ENCODE assay signal across 25 cellular contexts in the genomic region with DNA sequence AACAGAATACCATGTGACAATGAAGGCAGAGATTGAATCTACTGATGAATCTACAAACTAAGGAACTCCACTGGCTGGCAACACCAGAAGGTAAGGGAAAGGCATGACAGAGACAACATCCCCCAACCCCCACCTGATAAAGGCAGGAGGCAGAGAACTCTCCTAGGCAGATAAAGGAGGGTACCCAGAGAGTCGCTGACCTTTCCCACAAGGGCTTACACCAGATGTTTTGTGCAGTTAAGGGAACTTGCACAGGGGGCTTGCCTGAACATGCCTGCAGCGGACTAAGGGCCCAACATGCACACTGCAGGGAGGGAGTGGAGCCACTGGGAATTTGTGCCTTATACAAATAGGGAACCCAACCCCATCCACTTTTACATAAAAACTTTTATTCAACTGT.
DNase-seq lines count a peak whose midpoint lies in the region; ATAC-seq, FAIRE-seq and TF ChIP-seq lines count a peak whose summit lies in the region.
"Had no signal": no experiment of that assay in that cellular context is flagged by ENCODE, and none has a peak within 500 bp of the region (broad histone marks: within the 10 kb centered on the region; RNA-seq: fewer than 3 reads in every experiment).

No MANE protein-coding gene starts in this region.

- H3K14ac ChIP-seq in H1 (ENCODE audit: insufficient read length): no peak overlapping the region

- H3K4me2 ChIP-seq in H1 (ENCODE audit: insufficient read depth in 1 of 2, low read depth in 2 of 2, low read length in 2 of 2): no peak overlapping the region
- H3K4me2 ChIP-seq in smooth muscle cell: no peak overlapping the region
- H3K4me2 ChIP-seq: KMS-11 had no signal

- H3K4me3 Mint-ChIP-seq in nephron progenitor cell (no peak overlapping the region), WTC11 (no peak overlapping the region)
- H3K4me3 Mint-ChIP-seq: CD4-positive, CD25-positive, alpha-beta regulatory T cell; HFFc6 had no signal

- no peak for TF ChIP-seq POLR2A in H1 (IDR thresholded peaks at IDR 0.05; ENCODE audit: control extremely low read depth in 1 of 2, low read depth in 2 of 2, low read length in 2 of 2)

- H3F3A ChIP-seq in smooth muscle cell (ENCODE audit: low read depth): no peaks in the 10 kb centered on the region

- H3K36me3 Mint-ChIP-seq in nephron progenitor cell (ENCODE audit: low read depth): no peaks in the 10 kb centered on the region
- H3K36me3 Mint-ChIP-seq in WTC11: peaks cover 36% of the 10 kb centered on the region
- H3K36me3 Mint-ChIP-seq: CD4-positive, CD25-positive, alpha-beta regulatory T cell had no signal

- no peak overlapping the region for H3K18ac ChIP-seq in H1 (ENCODE audit: extremely low read depth, low read length)

- no peak overlapping the region for H3K4ac ChIP-seq in H1 (replicated peaks; ENCODE audit: insufficient read length, low read depth, low read length)

- TF ChIP-seq RAD21 in H1 (IDR thresholded peaks at IDR 0.05 in 1 of 2, conservative IDR thresholded peaks at IDR 0.05 in 1 of 2; ENCODE audit: low read depth in 2 of 2, low read length in 2 of 2): no peak

- no peaks in the 10 kb centered on the region for H4K20me1 ChIP-seq in H1 (replicated peaks in 1 of 2; ENCODE audit: control insufficient read depth in 1 of 2, insufficient read depth in 2 of 2, low read length in 2 of 2)
- H4K20me1 ChIP-seq in smooth muscle cell (ENCODE audit: low read depth): no peaks in the 10 kb centered on the region

- POLR2A ChIA-PET in H1 (lab: Charles Lee; ENCODE audit: partially characterized antibody) (no interaction called here), WTC11 (lab: Charles Lee) (no interaction called here)

- H3K9me3 ChIP-seq in H1 (ENCODE audit: insufficient read depth in 2 of 2, low read depth in 1 of 2, low read length in 1 of 2) (0 out of 4 replicates have a peak, but pooled peaks cover 0 to 2% of the 10 kb centered on the region in 2 experiments), smooth muscle cell (replicated peaks; ENCODE audit: low read depth) (no peaks in the 10 kb centered on the region)

- no peaks in the 10 kb centered on the region for H3K23me2 ChIP-seq in H1 (ENCODE audit: low read depth, low read length)

- no peak for TF ChIP-seq EP300 in H1 (IDR thresholded peaks at IDR 0.05; ENCODE audit: borderline replicate concordance in 1 of 2, low read depth in 2 of 2, low read length in 2 of 2)

- H2BK15ac ChIP-seq in H1 (ENCODE audit: low read length): no peak overlapping the region

- FAIRE-seq in H1 (lab: Jason Lieb, UNC): no peak
- FAIRE-seq: G401.6, HepG2 had no signal

- H3K9me3 Mint-ChIP-seq in nephron progenitor cell: no peaks in the 10 kb centered on the region
- H3K9me3 Mint-ChIP-seq in WTC11: peaks cover 51% of the 10 kb centered on the region

- no peak overlapping the region for H3K56ac ChIP-seq in H1 (replicated peaks; ENCODE audit: insufficient read length, low read depth, low read length)

- no peak overlapping the region for H4K91ac ChIP-seq in H1 (replicated peaks; ENCODE audit: insufficient read length, low read length)

- 95% methylated on average over 2 of the region's 2 CpGs; no CpG with 5 or more reads in 1 of the 2 experiments for WGBS in H1 (ENCODE audit: extremely low coverage in 1 of 2, insufficient coverage in 1 of 2, insufficient read length in 1 of 2, insufficient replicate concordance in 2 of 2, low coverage in 1 of 2, low lambda C conversion rate in 2 of 2, missing lambda C conversion rate in 1 of 2), 2 experiments
- 100% methylated on average over 2 of the region's 2 CpGs for WGBS in smooth muscle cell (ENCODE audit: low lambda C conversion rate)

- no peaks in the 10 kb centered on the region for H3K79me2 ChIP-seq in H1 (ENCODE audit: control insufficient read depth in 1 of 2, insufficient read depth in 2 of 2, low read length in 2 of 2)
- H3K79me2 ChIP-seq in smooth muscle cell (ENCODE audit: low read depth): no peaks in the 10 kb centered on the region

- no peaks in the 10 kb centered on the region for H3K79me1 ChIP-seq in H1 (ENCODE audit: low read depth, low read length)

- TF ChIP-seq CTCF in H1 (IDR thresholded peaks at IDR 0.05; ENCODE audit: control extremely low read depth in 1 of 3, insufficient read depth in 1 of 3, low read depth in 1 of 3, low read length in 3 of 3) (no peak), nephron progenitor cell (IDR thresholded peaks at IDR 0.05) (no peak), smooth muscle cell (IDR thresholded peaks at IDR 0.05; ENCODE audit: borderline replicate concordance, insufficient read depth, poor library complexity, severe bottlenecking) (no peak), WTC11 (IDR thresholded peaks at IDR 0.05) (no peak)

- DNase-seq in GDM1 (lab: John Stamatoyannopoulos, UW): peak; percentile 9
- peak; percentile 15 for DNase-seq in NAMALWA (ENCODE audit: low spot score)
- no peak for DNase-seq in H1 (ENCODE audit: low read depth in 1 of 2, low spot score in 2 of 2)
- no peak for DNase-seq in nephron progenitor cell
- DNase-seq in HuH-7 (ENCODE audit: low spot score): no peak
- no peak for DNase-seq in smooth muscle cell (lab: John Stamatoyannopoulos, UW; ENCODE audit: unreplicated experiment)
- no peak for DNase-seq in WTC11 (ENCODE audit: low spot score)
- DNase-seq: CD4-positive, CD25-positive, alpha-beta regulatory T cell; H7; HFFc6; NCI-H1105; NCI-H146; NCI-H2029 treated with DMSO at 0.1 percent for 48 hours; NCI-H2171 treated with DMSO at 0.1 percent for 48 hours; NCI-H446; NCI-H526; PC-3; RPMI8226; SHP77; SW 1271 had no signal

- H3K4me1 ChIP-seq in H1 (replicated peaks in 1 of 4; ENCODE audit: control insufficient read depth in 3 of 4, insufficient read depth in 4 of 4, low read length in 3 of 4) (no peaks in the 10 kb centered on the region), smooth muscle cell (ENCODE audit: low read depth) (peaks cover 3% of the 10 kb centered on the region)

- CTCF ChIA-PET in H1 (lab: Charles Lee; ENCODE audit: partially characterized antibody): no interaction called here
- CTCF ChIA-PET in WTC11 (lab: Charles Lee): no interaction called here

- no peak overlapping the region for H2AFZ ChIP-seq in H1 (ENCODE audit: low read length)
- H2AFZ ChIP-seq in smooth muscle cell (ENCODE audit: low read depth): no peak overlapping the region

- no peak for ATAC-seq in WTC11
- ATAC-seq: HepG2, PC-3 had no signal

- H3K4me3 ChIP-seq in H1 (ENCODE audit: extremely low read depth in 1 of 4, insufficient read depth in 2 of 4, low read depth in 3 of 4, low read length in 4 of 4) (no peak overlapping the region), smooth muscle cell (no peak overlapping the region)
- H3K4me3 ChIP-seq: SK-N-MC had no signal

- H2AK5ac ChIP-seq in H1 (ENCODE audit: low read depth, low read length): no peak overlapping the region

- H4K8ac ChIP-seq in H1 (ENCODE audit: extremely low read depth, insufficient read depth, low read length): no peak overlapping the region

- H4K5ac ChIP-seq in H1 (ENCODE audit: insufficient read length, low read depth, low read length): no peak overlapping the region

- H3K36me3 ChIP-seq in H1 (ENCODE audit: control insufficient read depth in 2 of 4, insufficient read depth in 4 of 4, low read length in 3 of 4): no peaks in the 10 kb centered on the region
- H3K36me3 ChIP-seq in smooth muscle cell (ENCODE audit: low read depth): no peaks in the 10 kb centered on the region

- 0 out of 2 replicates have a peak overlapping the region, but pooled peaks have one; percentile 12 for H2BK5ac ChIP-seq in H1 (ENCODE audit: low read depth, low read length)

- H3K23ac ChIP-seq in H1 (ENCODE audit: insufficient read length): no peak overlapping the region

- H3K27ac ChIP-seq in H1 (ENCODE audit: low read depth, low read length) (no peak overlapping the region), smooth muscle cell (ENCODE audit: low read depth) (no peak overlapping the region)
- H3K27ac ChIP-seq: HL-60, KMS-11, SK-N-MC had no signal

- no peaks in the 10 kb centered on the region for H3K27me3 ChIP-seq in H1 (replicated peaks in 1 of 4; ENCODE audit: control insufficient read depth in 3 of 4, extremely low read depth in 1 of 4, insufficient read depth in 3 of 4, low read length in 3 of 4)
- H3K27me3 ChIP-seq in smooth muscle cell (ENCODE audit: low read depth): no peaks in the 10 kb centered on the region

- H3K4me1 Mint-ChIP-seq in nephron progenitor cell (peaks cover 5% of the 10 kb centered on the region), WTC11 (no peaks in the 10 kb centered on the region)
- H3K4me1 Mint-ChIP-seq: CD4-positive, CD25-positive, alpha-beta regulatory T cell had no signal

- peak overlapping the region; percentile 79 for H3K27ac Mint-ChIP-seq in nephron progenitor cell
- no peak overlapping the region for H3K27ac Mint-ChIP-seq in WTC11
- H3K27ac Mint-ChIP-seq: HFFc6 had no signal

- H2BK20ac ChIP-seq in H1 (ENCODE audit: low read length): no peak overlapping the region

- H3K9ac ChIP-seq in H1 (replicated peaks in 1 of 4; ENCODE audit: extremely low read depth in 1 of 4, low read depth in 3 of 4, low read length in 3 of 4): no peak overlapping the region
- no peak overlapping the region for H3K9ac ChIP-seq in smooth muscle cell (ENCODE audit: low read depth)
- H3K9ac ChIP-seq: KMS-11 had no signal

- H2BK12ac ChIP-seq in H1 (ENCODE audit: low read depth, low read length): no peak overlapping the region

- H3K27me3 Mint-ChIP-seq in nephron progenitor cell (ENCODE audit: low read depth, poor library complexity) (no peaks in the 10 kb centered on the region), WTC11 (ENCODE audit: low read depth) (no peaks in the 10 kb centered on the region)
- H3K27me3 Mint-ChIP-seq: CD4-positive, CD25-positive, alpha-beta regulatory T cell had no signal

- no peak overlapping the region for H2BK120ac ChIP-seq in H1 (replicated peaks; ENCODE audit: low read depth, low read length)

TF ChIP-seq in H1, 55 proteins besides CTCF, POLR2A, EP300 and RAD21 (continues in another document):
- TF ChIP-seq ZNF274 (IDR thresholded peaks at IDR 0.05; ENCODE audit: borderline replicate concordance, extremely low read depth, low read length) (no peak), CEBPB (IDR thresholded peaks at IDR 0.05; ENCODE audit: low read depth, low read length) (no peak), KDM4A (IDR thresholded peaks at IDR 0.05; ENCODE audit: low read depth, low read length, severe bottlenecking) (no peak), CBX5 (IDR thresholded peaks at IDR 0.05; ENCODE audit: low read depth, low read length) (no peak), TCF12 (IDR thresholded peaks at IDR 0.05; ENCODE audit: low read depth, low read length) (no peak)

Comparison
In these comparisons a context has a peak if more than half of its experiments do, and no peak if none do; other contexts are left out.
1. DNase-seq: peak in GDM1 (single experiment) and NAMALWA (single experiment); none in H1 (0 of 2), nephron progenitor cell (single experiment), HuH-7 (single experiment), smooth muscle cell (single experiment) and WTC11 (single experiment).